ENCODE assay signal across 26 cellular contexts in genomic region chr18:76479351-76480238, GRCh38. TPM values are rescaled to one million over a fixed set of nuclear protein-coding genes. Genes with fewer than 3 reads are reported as not detected.
A peak's percentile ranks its signal among the peaks of the same experiment; 100 is the strongest.
DNase-seq lines count a peak whose midpoint lies in the region; ATAC-seq, FAIRE-seq and TF ChIP-seq lines count a peak whose summit lies in the region.
"Had no signal": no experiment of that assay in that cellular context is flagged by ENCODE, and none has a peak within 500 bp of the region (broad histone marks: within the 10 kb centered on the region; RNA-seq: fewer than 3 reads in every experiment).

No MANE protein-coding gene starts in this region.

- peak; percentile 43 for FAIRE-seq in bronchial epithelial cell (lab: Jason Lieb, UNC)
- FAIRE-seq: G401.6, GM19239, TTC549 had no signal

- no peak overlapping the region for H2BK15ac ChIP-seq in mesenchymal stem cell (ENCODE audit: low read depth, poor library complexity, severe bottlenecking)

- peak overlapping the region; percentile 74 for H4K91ac ChIP-seq in mesenchymal stem cell (ENCODE audit: low read length)

- no peak overlapping the region for H3K14ac ChIP-seq in mesenchymal stem cell (ENCODE audit: low read length in 2 of 2)

- peak overlapping the region in 1 of 2 experiments; percentile 41 for H2BK12ac ChIP-seq in mesenchymal stem cell (ENCODE audit: low read length in 2 of 2)

- H3K4me3 ChIP-seq in bronchial epithelial cell (ENCODE audit: low read depth, low read length) (no peak overlapping the region), mesenchymal stem cell (ENCODE audit: insufficient read depth in 1 of 2, low read depth in 1 of 2, low read length in 2 of 2) (no peak overlapping the region), vagina (no peak overlapping the region)
- H3K4me3 ChIP-seq: gastrocnemius medialis, GM23338, Peyer's patch, sigmoid colon, thyroid gland had no signal

- H3K4ac ChIP-seq in mesenchymal stem cell (ENCODE audit: low read depth in 1 of 2, low read length in 2 of 2) = peak overlapping the region in 1 of 2 experiments; percentile 9

- peak overlapping the region; percentile 26 for H2AK5ac ChIP-seq in mesenchymal stem cell (ENCODE audit: low read length, severe bottlenecking)

- no peak overlapping the region for H2BK5ac ChIP-seq in mesenchymal stem cell (ENCODE audit: low read depth, low read length, poor library complexity, severe bottlenecking)

- no peaks in the 10 kb centered on the region for H3K27me3 ChIP-seq in bronchial epithelial cell (ENCODE audit: control insufficient read depth, insufficient read depth, low read length)
- no peaks in the 10 kb centered on the region for H3K27me3 ChIP-seq in mesenchymal stem cell (ENCODE audit: control insufficient read depth in 1 of 2, insufficient read depth in 1 of 2, low read length in 2 of 2)
- H3K27me3 ChIP-seq in vagina = no peaks in the 10 kb centered on the region
- H3K27me3 ChIP-seq: gastrocnemius medialis, Peyer's patch, sigmoid colon, thyroid gland had no signal

- peak overlapping the region in 1 of 2 experiments; percentile 48 for H3K23ac ChIP-seq in mesenchymal stem cell (ENCODE audit: low read length in 2 of 2)

- no peak for TF ChIP-seq CTCF in bronchial epithelial cell (IDR thresholded peaks at IDR 0.05; ENCODE audit: insufficient read depth, low read length, severe bottlenecking)
- no peak for TF ChIP-seq CTCF in vagina (IDR thresholded peaks at IDR 0.05)

- H3K79me1 ChIP-seq in mesenchymal stem cell (replicated peaks; ENCODE audit: low read length, poor library complexity, severe bottlenecking) = peaks cover 23% of the 10 kb centered on the region

- H4K8ac ChIP-seq in mesenchymal stem cell (ENCODE audit: low read length) = no peak overlapping the region

- ATAC-seq in HG03095 (IDR thresholded peaks at IDR 0.05; ENCODE audit: unreplicated experiment) = no peak
- ATAC-seq: activated CD4-positive, alpha-beta T cell treated with anti-CD3 and anti-CD28 coated beads for 36 hours; activated CD8-positive, alpha-beta memory T cell treated with anti-CD3 and anti-CD28 coated beads, Interleukin-2, amount 10 ng/mL, durations not matched to agents 7 days and 5 days; gastrocnemius medialis; GM23338; left colon; stimulated activated memory B cell treated with anti-CD40 and anti-IgM and Interleukin-4, amounts not matched to agents 10 μg/mL and 1 μg/mL and 100 μg/mL, for 72 hours had no signal

- H3K27ac ChIP-seq in mesenchymal stem cell (ENCODE audit: low read length, poor library complexity, severe bottlenecking) (no peak overlapping the region), vagina (peak overlapping the region; percentile 57)
- H3K27ac ChIP-seq: Peyer's patch, thyroid gland had no signal

- intact Hi-C loops in vagina (cut with DNase I) = no loop called here

- peak overlapping the region in 1 of 2 experiments; percentile 14 for H3K18ac ChIP-seq in mesenchymal stem cell (ENCODE audit: low read depth in 1 of 2, low read length in 2 of 2)

- H3K4me1 ChIP-seq in mesenchymal stem cell (ENCODE audit: control insufficient read depth, insufficient read depth, low read depth, low read length) = peaks cover 14% of the 10 kb centered on the region
- peaks cover 57% of the 10 kb centered on the region for H3K4me1 ChIP-seq in vagina

- peak; percentile 33 for DNase-seq in activated CD8-positive, alpha-beta memory T cell treated with anti-CD3 and anti-CD28 coated beads, Interleukin-2, amount 50 U/mL, for 48 hours
- no peak for DNase-seq in activated CD8-positive, alpha-beta memory T cell treated with anti-CD3 and anti-CD28 coated beads, Interleukin-2, amount 50 U/mL, for 4 hours
- DNase-seq in bronchial epithelial cell (ENCODE audit: low read depth) = no peak
- DNase-seq in mesenchymal stem cell = no peak
- no peak for DNase-seq in vagina (ENCODE audit: extremely low spot score in 2 of 2)
- no peak for DNase-seq in NCI-H2227 treated with DMSO at 0.1 percent for 48 hours (lab: John Stamatoyannopoulos, UW)
- DNase-seq in NK-92 (lab: John Stamatoyannopoulos, UW; ENCODE audit: unreplicated experiment) = no peak
- DNase-seq: activated CD4-positive, alpha-beta T cell treated with anti-CD3 and anti-CD28 coated beads for 36 hours; activated CD8-positive, alpha-beta memory T cell treated with anti-CD3 and anti-CD28 coated beads, Interleukin-2, amount 10 ng/mL, durations not matched to agents 7 days and 5 days; C1 segment of cervical spinal cord; dermis blood vessel endothelial cell; DMS 273 treated with DMSO at 0.1 percent for 48 hours; gastrocnemius medialis; NCI-H146; NCI-H2171 treated with DMSO at 0.1 percent for 48 hours; NCI-H774; Peyer's patch; sigmoid colon; thyroid gland had no signal

- H2BK120ac ChIP-seq in mesenchymal stem cell (ENCODE audit: low read depth, low read length) = no peak overlapping the region

- peaks cover 3% of the 10 kb centered on the region for H3K36me3 ChIP-seq in bronchial epithelial cell (ENCODE audit: control insufficient read depth, insufficient read depth, low read length)
- H3K36me3 ChIP-seq in mesenchymal stem cell (ENCODE audit: control insufficient read depth in 1 of 2, insufficient read depth in 2 of 2, low read depth in 1 of 2, low read length in 2 of 2) = peaks cover 10 to 15% of the 10 kb centered on the region in 2 experiments
- H3K36me3 ChIP-seq in vagina = no peaks in the 10 kb centered on the region
- H3K36me3 ChIP-seq: gastrocnemius medialis, Peyer's patch, sigmoid colon, thyroid gland had no signal

- no peak overlapping the region for H3K9ac ChIP-seq in mesenchymal stem cell (ENCODE audit: low read length)

- no peak overlapping the region for H3K4me2 ChIP-seq in mesenchymal stem cell (ENCODE audit: low read length, poor library complexity, severe bottlenecking)
- H3K4me2 ChIP-seq: GM23338 had no signal

- H2AFZ ChIP-seq in mesenchymal stem cell (ENCODE audit: low read depth, low read length) = no peak overlapping the region
- H2AFZ ChIP-seq: GM23338 had no signal

- TF ChIP-seq POLR2A in vagina (IDR thresholded peaks at IDR 0.05) = no peak

- H3K9me3 ChIP-seq in mesenchymal stem cell (ENCODE audit: control insufficient read depth, low read length) (no peaks in the 10 kb centered on the region), vagina (no peaks in the 10 kb centered on the region)
- H3K9me3 ChIP-seq: gastrocnemius medialis, Peyer's patch, sigmoid colon, thyroid gland had no signal

- WGBS in mesenchymal stem cell = 85% methylated on average over 12 of the region's 13 CpGs

RNA-seq across cellular contexts. Expression of gene ZNF516, which starts 15.4 kb away (rescaled TPM):
- total RNA-seq in bronchial epithelial cell (16.6 and 20.9 TPM in 2 replicates), vagina (46.4 TPM)
- 13.7 TPM for polyA plus RNA-seq in mesenchymal stem cell (2013, experiment 1 of 2)
- 14.9 TPM for polyA plus RNA-seq in mesenchymal stem cell (2013, experiment 2 of 2)
